ENCODE assay signal across 8 cellular contexts in the genomic region with DNA sequence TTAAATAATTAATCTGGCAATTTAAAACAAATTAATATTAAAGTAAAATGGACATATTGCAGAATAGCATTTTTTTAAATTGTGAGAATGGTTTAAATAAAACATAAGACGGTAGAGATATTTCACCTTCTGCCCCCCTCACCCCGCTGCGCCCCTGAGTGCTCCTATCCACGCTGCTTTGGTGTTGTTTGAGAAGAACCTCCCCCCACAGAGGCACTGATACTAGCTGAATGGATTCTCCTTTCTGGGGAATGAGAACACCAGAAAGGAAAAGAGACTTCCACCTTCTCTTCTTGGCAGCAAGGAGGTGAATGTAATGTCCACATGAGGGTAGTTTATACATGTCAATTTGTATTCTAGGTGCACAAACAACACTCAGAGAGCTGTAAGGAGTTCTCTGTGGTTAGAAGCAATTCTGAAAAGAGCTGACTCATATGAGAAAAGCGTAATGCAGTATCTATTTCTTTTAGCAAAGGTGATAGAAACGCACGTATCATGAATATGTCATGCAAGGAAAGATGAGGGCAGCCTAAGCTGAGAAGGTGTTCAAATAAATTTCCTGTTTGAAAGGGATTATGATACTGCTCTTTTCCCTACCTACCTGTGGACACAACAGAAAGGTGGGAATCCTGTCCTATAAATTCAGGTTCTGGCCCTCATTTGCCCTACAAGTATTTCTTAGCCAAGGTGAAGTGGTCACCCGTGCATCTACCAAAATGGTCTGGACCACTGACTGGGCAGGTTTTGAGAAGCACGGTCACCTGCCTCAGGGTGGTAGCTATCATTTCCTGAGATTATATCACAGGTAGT.
A peak's percentile ranks its signal among the peaks of the same experiment; 100 is the strongest.
DNase-seq lines count a peak whose midpoint lies in the region; ATAC-seq and TF ChIP-seq lines count a peak whose summit lies in the region.

No MANE protein-coding gene starts in this region.

- DNase-seq in H4 (ENCODE audit: low spot score) (peak; percentile 45), NCI-H226 (peak; percentile 89), kidney epithelial cell (ENCODE audit: low read depth) (peak; percentile 70), prostate gland (ENCODE audit: low spot score) (no peak), activated gamma-delta T cell (lab: John Stamatoyannopoulos, UW) (no peak), D341Med (ENCODE audit: low spot score) (no peak), retina (no peak)

- no peak overlapping the region for H3K4me3 ChIP-seq in kidney epithelial cell (ENCODE audit: low read depth, low read length)
- no peak overlapping the region for H3K4me3 ChIP-seq in prostate gland

- no peak overlapping the region for H3K27ac ChIP-seq in prostate gland

- H3K36me3 ChIP-seq in kidney epithelial cell (ENCODE audit: control insufficient read depth, insufficient read depth, low read length) (no peaks in the 10 kb centered on the region), prostate gland (no peaks in the 10 kb centered on the region)

- no peaks in the 10 kb centered on the region for H3K9me3 ChIP-seq in prostate gland

- intact Hi-C loops in prostate gland (cut with DNase I), result no loop called here

- H3K27me3 ChIP-seq in kidney epithelial cell (ENCODE audit: control insufficient read depth, insufficient read depth, low read length), result no peaks in the 10 kb centered on the region
- no peaks in the 10 kb centered on the region for H3K27me3 ChIP-seq in prostate gland (replicated peaks; ENCODE audit: insufficient read depth)

- peak; percentile 77 for ATAC-seq in GM18517 (IDR thresholded peaks at IDR 0.05; ENCODE audit: unreplicated experiment)

- 94% methylated on average over 9 of the region's 9 CpGs for WGBS in prostate gland

- TF ChIP-seq CTCF in kidney epithelial cell (IDR thresholded peaks at IDR 0.05; ENCODE audit: insufficient read depth, low read length, poor library complexity, severe bottlenecking) (no peak), prostate gland (IDR thresholded peaks at IDR 0.05) (no peak)

- TF ChIP-seq POLR2A in prostate gland (IDR thresholded peaks at IDR 0.05), result no peak

- H3K4me1 ChIP-seq in prostate gland (replicated peaks), result peaks cover 3% of the 10 kb centered on the region

Comparison
In these comparisons a context has a peak if more than half of its experiments do, and no peak if none do; other contexts are left out.
1. DNase-seq: peak in H4 (single experiment), NCI-H226 (single experiment) and kidney epithelial cell (single experiment); none in prostate gland (single experiment), activated gamma-delta T cell (single experiment), D341Med (single experiment) and retina (single experiment).